In the genomic region with DNA sequence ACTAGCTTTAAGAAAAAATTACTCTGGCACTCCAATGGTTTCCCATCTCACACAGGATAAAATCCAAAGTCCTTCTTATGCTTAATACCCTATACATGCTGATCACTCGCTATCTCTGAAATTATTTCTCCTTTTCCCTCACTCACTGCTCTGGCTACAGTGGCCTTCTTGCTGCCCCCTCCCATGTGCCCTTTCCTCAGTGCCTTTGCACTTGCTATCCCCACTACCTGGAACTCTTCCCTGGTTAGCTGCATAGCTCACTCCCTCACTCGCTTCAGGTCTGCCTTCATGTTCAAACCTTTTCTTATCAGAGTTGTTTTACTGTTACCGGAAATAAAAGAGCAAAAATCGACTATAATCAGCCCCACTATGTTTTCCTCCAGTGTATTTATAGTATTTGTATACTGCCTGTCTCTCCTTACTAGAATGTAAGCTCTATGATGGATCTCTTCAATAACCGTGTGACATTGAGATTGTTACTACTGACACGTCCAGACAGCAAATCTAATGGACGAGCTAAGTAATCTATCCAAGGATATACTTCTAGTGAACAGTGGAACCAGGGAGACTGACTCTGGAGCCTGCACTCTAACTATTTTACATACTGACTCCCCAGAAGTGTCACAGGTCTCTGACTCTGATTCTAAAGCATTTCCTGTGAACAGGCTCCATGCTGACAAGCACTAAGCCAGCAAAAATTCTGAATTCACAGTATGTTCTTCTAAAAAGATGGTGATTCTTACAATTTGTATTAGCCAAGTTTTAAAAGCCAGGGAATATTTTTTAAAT, we compare ENCODE assay signal across 1 cellular context.
TF ChIP-seq lines count a peak whose summit lies in the region.

No MANE protein-coding gene starts in this region.

TF ChIP-seq in K562, 482 proteins besides CTCF, POLR2A, EP300 and RAD21 (continued from another document):
- TF ChIP-seq ZSCAN32 (CRISPR knock-in tag; IDR thresholded peaks at IDR 0.05) = no peak
- TF ChIP-seq KDM1A (IDR thresholded peaks at IDR 0.05) = peak in 1 of 2 experiments; percentile 47; a peak in 2 of 4 replicates
